Comparison of ENCODE assay signal across 14 cellular contexts in genomic region chr7:69818647-69819161, GRCh38.
DNase-seq lines count a peak whose midpoint lies in the region; ATAC-seq and TF ChIP-seq lines count a peak whose summit lies in the region.
"Had no signal": no experiment of that assay in that cellular context is flagged by ENCODE, and none has a peak within 500 bp of the region (broad histone marks: within the 10 kb centered on the region; RNA-seq: fewer than 3 reads in every experiment).

No MANE protein-coding gene starts in this region.

- H3K27ac Mint-ChIP-seq in chondrocyte (ENCODE audit: unreplicated experiment): peak overlapping the region; percentile 46
- H3K27ac Mint-ChIP-seq: B cell; CD4-positive, alpha-beta T cell had no signal

- CTCF ChIA-PET in HEK293 (lab: Yijun Ruan, JAX): interaction anchor here (0.9 kb wide), 1 partner anchor 11 kb away, joined by 3 read pairs; no protein-coding TSS in a partner anchor

- no peak for TF ChIP-seq CTCF in HEK293 (tag by site-specific recombination; IDR thresholded peaks at IDR 0.05)
- TF ChIP-seq CTCF in chondrocyte (IDR thresholded peaks at IDR 0.05): no peak
- TF ChIP-seq CTCF in upper lobe of right lung (IDR thresholded peaks at IDR 0.05): no peak

- no peaks in the 10 kb centered on the region for H3K36me3 Mint-ChIP-seq in chondrocyte (ENCODE audit: low read depth)

- no peaks in the 10 kb centered on the region for H3K27me3 Mint-ChIP-seq in chondrocyte (ENCODE audit: low read depth)
- H3K27me3 Mint-ChIP-seq: B cell; CD4-positive, alpha-beta T cell had no signal

- no peaks in the 10 kb centered on the region for H3K9me3 Mint-ChIP-seq in chondrocyte (ENCODE audit: low read depth)
- H3K9me3 Mint-ChIP-seq: CD4-positive, alpha-beta T cell had no signal

- DNase-seq in NCI-H2227 treated with DMSO at 0.1 percent for 48 hours (lab: John Stamatoyannopoulos, UW): peak; percentile 29
- DNase-seq in chondrocyte (ENCODE audit: low spot score): no peak
- DNase-seq in upper lobe of right lung: no peak
- DNase-seq in NCI-H524 treated with DMSO at 0.1 percent for 48 hours (lab: John Stamatoyannopoulos, UW): no peak
- no peak for DNase-seq in nucleus accumbens (lab: John Stamatoyannopoulos, UW)
- DNase-seq: C1 segment of cervical spinal cord; CD4-positive, alpha-beta T cell; DMS79; KBM-7 had no signal

- peak; percentile 32 for ATAC-seq in upper lobe of right lung
- no peak for ATAC-seq in HG03439 (IDR thresholded peaks at IDR 0.05; ENCODE audit: unreplicated experiment)
- ATAC-seq: GM12878, HCT116 had no signal

- H3K4me1 ChIP-seq in HEK293 (ENCODE audit: control insufficient read depth, insufficient read depth, low read length) (peaks cover 62% of the 10 kb centered on the region), upper lobe of right lung (peaks cover 19% of the 10 kb centered on the region)

- POLR2A ChIA-PET in HEK293 (lab: Yijun Ruan, JAX): no interaction called here

- peak overlapping the region; percentile 19; the same call in 1 of the 2 replicates for H3K27ac ChIP-seq in HEK293 (ENCODE audit: extremely low read depth, low read depth, low read length)
- H3K27ac ChIP-seq in upper lobe of right lung: no peak overlapping the region

- peaks cover 53% of the 10 kb centered on the region for H3K4me1 Mint-ChIP-seq in chondrocyte (ENCODE audit: low read depth)

- H3K4me3 ChIP-seq in HEK293 (ENCODE audit: low read depth, low read length): no peak overlapping the region
- H3K4me3 ChIP-seq in upper lobe of right lung: no peak overlapping the region
- H3K4me3 ChIP-seq: GM12878 had no signal

- no peaks in the 10 kb centered on the region for H3K27me3 ChIP-seq in upper lobe of right lung

- H3K4me3 Mint-ChIP-seq in chondrocyte (ENCODE audit: unreplicated experiment): no peak overlapping the region
- H3K4me3 Mint-ChIP-seq: B cell; CD4-positive, alpha-beta T cell had no signal

- no peaks in the 10 kb centered on the region for H3K9me3 ChIP-seq in HEK293 (ENCODE audit: control insufficient read depth, insufficient read depth, low read depth, low read length)
- no peaks in the 10 kb centered on the region for H3K9me3 ChIP-seq in upper lobe of right lung

- intact Hi-C loops in upper lobe of right lung (cut with DNase I): no loop called here

- H3K36me3 ChIP-seq in HEK293 (ENCODE audit: control insufficient read depth in 2 of 2, insufficient read depth in 1 of 2, low read length in 2 of 2): no peaks in the 10 kb centered on the region
- no peaks in the 10 kb centered on the region for H3K36me3 ChIP-seq in upper lobe of right lung

TF ChIP-seq in HEK293, 187 proteins besides CTCF, POLR2A, EP300 and RAD21 (continues in another document):
- TF ChIP-seq GLI2 (tag by site-specific recombination; IDR thresholded peaks at IDR 0.05; ENCODE audit: borderline replicate concordance, low read depth) (no peak), ZNF561 (tag by site-specific recombination; IDR thresholded peaks at IDR 0.05; ENCODE audit: borderline replicate concordance) (peak; percentile 41; the same call in 1 of the 2 replicates), ZNF433 (tag by site-specific recombination; IDR thresholded peaks at IDR 0.05; ENCODE audit: low read depth) (no peak), PRDM6 (tag by site-specific recombination; IDR thresholded peaks at IDR 0.05) (peak; percentile 71), ZNF341 (tag by site-specific recombination; IDR thresholded peaks at IDR 0.05; ENCODE audit: low read depth) (no peak), ZNF48 (tag by site-specific recombination; IDR thresholded peaks at IDR 0.05) (no peak), ZSCAN5A (tag by site-specific recombination; IDR thresholded peaks at IDR 0.05) (no peak), TCF7L2 (IDR thresholded peaks at IDR 0.05; ENCODE audit: borderline replicate concordance, low read depth, low read length) (peak; percentile 62; the same call in 1 of the 2 replicates), ZNF449 (tag by site-specific recombination; IDR thresholded peaks at IDR 0.05) (no peak), ZBTB8A (tag by site-specific recombination; IDR thresholded peaks at IDR 0.05) (0 out of 2 replicates have a peak, but pooled peaks have one; percentile 22), PRDM4 (tag by site-specific recombination; IDR thresholded peaks at IDR 0.05) (peak; percentile 48; the same call in 1 of the 2 replicates), ZNF366 (tag by site-specific recombination; conservative IDR thresholded peaks at IDR 0.05) (no peak), ZNF660 (tag by site-specific recombination; IDR thresholded peaks at IDR 0.05) (no peak)
- TF ChIP-seq, protein P1, sequence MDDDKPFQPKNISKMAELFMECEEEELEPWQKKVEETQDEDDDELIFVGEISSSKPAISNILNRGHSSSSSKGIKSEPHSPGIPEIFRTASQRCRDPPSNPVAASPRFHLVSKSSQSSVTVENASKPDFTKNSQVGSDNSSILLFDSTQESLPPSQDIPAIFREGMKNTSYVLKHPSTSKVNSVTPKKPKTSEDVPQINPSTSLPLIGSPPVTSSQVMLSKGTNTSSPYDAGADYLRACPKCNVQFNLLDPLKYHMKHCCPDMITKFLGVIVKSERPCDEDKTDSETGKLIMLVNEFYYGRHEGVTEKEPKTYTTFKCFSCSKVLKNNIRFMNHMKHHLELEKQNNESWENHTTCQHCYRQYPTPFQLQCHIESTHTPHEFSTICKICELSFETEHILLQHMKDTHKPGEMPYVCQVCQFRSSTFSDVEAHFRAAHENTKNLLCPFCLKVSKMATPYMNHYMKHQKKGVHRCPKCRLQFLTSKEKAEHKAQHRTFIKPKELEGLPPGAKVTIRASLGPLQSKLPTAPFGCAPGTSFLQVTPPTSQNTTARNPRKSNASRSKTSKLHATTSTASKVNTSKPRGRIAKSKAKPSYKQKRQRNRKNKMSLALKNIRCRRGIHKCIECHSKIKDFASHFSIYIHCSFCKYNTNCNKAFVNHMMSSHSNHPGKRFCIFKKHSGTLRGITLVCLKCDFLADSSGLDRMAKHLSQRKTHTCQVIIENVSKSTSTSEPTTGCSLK (tag by site-specific recombination; IDR thresholded peaks at IDR 0.05): no peak
